ENCODE assay signal across 27 cellular contexts in the genomic region with DNA sequence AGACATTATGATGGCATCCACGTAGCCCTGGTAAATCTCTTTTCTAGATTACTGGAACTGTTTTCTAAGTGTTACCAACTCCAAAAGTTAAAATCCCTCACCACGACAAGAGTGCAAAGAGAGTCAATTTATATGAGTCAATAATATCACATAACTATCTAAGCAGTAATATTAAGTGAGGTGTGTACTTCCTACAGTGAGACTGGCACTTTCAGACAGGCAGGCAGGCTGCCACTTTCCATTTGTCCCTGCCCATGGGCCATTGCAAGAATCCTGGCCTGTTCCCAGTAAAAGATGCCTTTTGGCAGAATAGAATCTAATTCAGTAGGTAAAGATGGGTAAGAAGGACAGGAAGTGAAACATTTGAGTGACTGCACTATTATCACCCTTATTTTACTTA.
"Had no signal": no experiment of that assay in that cellular context is flagged by ENCODE, and none has a peak within 500 bp of the region (broad histone marks: within the 10 kb centered on the region; RNA-seq: fewer than 3 reads in every experiment).

No MANE protein-coding gene starts in this region.

- FAIRE-seq: kidney had no signal

- ATAC-seq: left colon; left lung; lower lobe of right lung; natural killer cell; psoas muscle; stimulated activated naive B cell treated with anti-CD40 and anti-IgM and Interleukin-4, amounts not matched to agents 10 μg/mL and 1 μg/mL and 100 μg/mL, for 72 hours; stimulated activated naive CD8-positive, alpha-beta T cell treated with anti-CD3 and anti-CD28 coated beads, Interleukin-15, Interleukin-2, amounts not matched to agents 100 U/mL and 50 U/mL, for 24 hours had no signal

- H3K27ac Mint-ChIP-seq: mesothelial cell of epicardium; naive B cell; natural killer cell; nephron progenitor cell; neural progenitor cell; stimulated activated naive B cell treated with anti-CD40 and anti-IgM and Interleukin-4, amounts not matched to agents 10 μg/mL and 1 μg/mL and 100 μg/mL, for 72 hours had no signal

- H3K27me3 Mint-ChIP-seq: naive B cell; stimulated activated naive B cell treated with anti-CD40 and anti-IgM and Interleukin-4, amounts not matched to agents 10 μg/mL and 1 μg/mL and 100 μg/mL, for 72 hours had no signal

- H3K4me3 ChIP-seq: left lung, lower lobe of right lung, neural progenitor cell, psoas muscle, right lobe of liver, smooth muscle cell, stomach, testis, thyroid gland, transverse colon, upper lobe of left lung, vagina had no signal

- H3K4me2 ChIP-seq: neural progenitor cell, smooth muscle cell had no signal

- DNase-seq: hippocampal formation; kidney; left colon; left lung; lower lobe of right lung; mesendoderm; naive B cell; natural killer cell; nephron progenitor cell; occipital lobe; psoas muscle; right lobe of liver; stimulated activated CD4-positive, alpha-beta T cell treated with anti-CD3 and anti-CD28 coated beads, Interleukin-2, amount 100 ng/mL, for 24 hours; stimulated activated CD4-positive, alpha-beta T cell treated with anti-CD3 and anti-CD28 coated beads, Interleukin-4, amount 100 ng/mL, for 1 hour; stimulated activated naive B cell treated with anti-CD40 and anti-IgM and Interleukin-4, amounts not matched to agents 10 μg/mL and 1 μg/mL and 100 μg/mL, for 72 hours; stimulated activated naive CD8-positive, alpha-beta T cell treated with anti-CD3 and anti-CD28 coated beads, Interleukin-15, Interleukin-2, amounts not matched to agents 100 U/mL and 50 U/mL, for 24 hours; stomach; testis; thyroid gland; transverse colon; upper lobe of left lung had no signal

- H3K9me3 Mint-ChIP-seq: mesothelial cell of epicardium; naive B cell; natural killer cell; nephron progenitor cell; neural progenitor cell; stimulated activated naive B cell treated with anti-CD40 and anti-IgM and Interleukin-4, amounts not matched to agents 10 μg/mL and 1 μg/mL and 100 μg/mL, for 72 hours had no signal

- H3K36me3 Mint-ChIP-seq: mesothelial cell of epicardium, natural killer cell, neural progenitor cell had no signal

- H3K79me2 ChIP-seq: parathyroid adenoma had no signal

- H3K9ac ChIP-seq: neural progenitor cell, parathyroid adenoma had no signal

- H2AFZ ChIP-seq: neural progenitor cell, parathyroid adenoma had no signal

- H3K4me1 Mint-ChIP-seq: naive B cell; natural killer cell; stimulated activated naive B cell treated with anti-CD40 and anti-IgM and Interleukin-4, amounts not matched to agents 10 μg/mL and 1 μg/mL and 100 μg/mL, for 72 hours had no signal

- H3K4me1 ChIP-seq: left lung, lower lobe of right lung, parathyroid adenoma, psoas muscle, right lobe of liver, stomach, testis, thyroid gland, transverse colon, upper lobe of left lung, vagina had no signal

- H3K27ac ChIP-seq: left lung, lower lobe of right lung, neural progenitor cell, neutrophil, parathyroid adenoma, psoas muscle, right lobe of liver, stomach, testis, thyroid gland, transverse colon, upper lobe of left lung, vagina had no signal

- H3K27me3 ChIP-seq: left lung, neural progenitor cell, neutrophil, right lobe of liver, stomach, testis, thyroid gland, transverse colon, upper lobe of left lung, vagina had no signal

- H3K9me3 ChIP-seq: left lung, lower lobe of right lung, neutrophil, psoas muscle, right lobe of liver, stomach, testis, thyroid gland, transverse colon, upper lobe of left lung, vagina had no signal

- H3K4me3 Mint-ChIP-seq: mesothelial cell of epicardium; naive B cell; natural killer cell; nephron progenitor cell; neural progenitor cell; stimulated activated naive B cell treated with anti-CD40 and anti-IgM and Interleukin-4, amounts not matched to agents 10 μg/mL and 1 μg/mL and 100 μg/mL, for 72 hours had no signal

- H3K36me3 ChIP-seq: neural progenitor cell, right lobe of liver, thyroid gland, transverse colon, vagina had no signal
